In the genomic region with DNA sequence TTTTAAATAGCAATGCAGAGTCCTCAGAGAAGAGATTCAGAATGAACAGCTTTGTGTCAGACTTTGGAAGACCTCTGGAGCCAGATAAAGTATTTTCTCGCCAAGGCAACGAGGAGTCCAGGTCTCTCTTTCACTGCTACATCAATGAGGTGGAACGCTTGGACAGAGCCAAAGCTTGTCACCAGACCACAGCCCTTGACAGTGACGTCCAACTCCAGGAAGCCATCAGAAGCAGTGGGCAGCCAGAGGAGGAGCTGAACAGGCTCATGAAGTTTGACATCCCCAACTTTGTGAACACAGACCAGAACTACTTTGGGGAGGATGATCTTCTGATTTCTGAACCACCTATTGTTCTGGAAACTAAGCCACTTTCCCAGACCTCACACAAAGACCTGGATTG, we compare ENCODE assay signal across 27 cellular contexts. TPM values are rescaled to one million over a fixed set of nuclear protein-coding genes. Genes with fewer than 3 reads are reported as not detected.
"Had no signal": no experiment of that assay in that cellular context is flagged by ENCODE, and none has a peak within 500 bp of the region (broad histone marks: within the 10 kb centered on the region; RNA-seq: fewer than 3 reads in every experiment).

No MANE protein-coding gene starts in this region.

- H3K4me3 ChIP-seq: hepatocyte, left lung, lower lobe of right lung, neural progenitor cell, ovary, right atrium auricular region, sigmoid colon, spleen, suprapubic skin, thyroid gland, transverse colon, upper lobe of left lung, vagina had no signal

- H3K36me3 Mint-ChIP-seq: mesothelial cell of epicardium; naive B cell; natural killer cell; neural progenitor cell; stimulated activated effector memory CD8-positive, alpha-beta T cell treated with anti-CD3 and anti-CD28 coated beads, Interleukin-12 subunit alpha, Interleukin-12 subunit beta, amount 100 ng/mL, for 72 hours had no signal

- H3K27me3 Mint-ChIP-seq: progenitor cell of endocrine pancreas had no signal

- H3K9me3 ChIP-seq: lower lobe of right lung, ovary, sigmoid colon, spleen, suprapubic skin, thyroid gland, transverse colon, upper lobe of left lung, vagina had no signal

- H3K4me1 ChIP-seq: left lung, lower lobe of right lung, right atrium auricular region, sigmoid colon, spleen, suprapubic skin, thyroid gland, transverse colon, upper lobe of left lung, vagina had no signal

- H3K4me1 Mint-ChIP-seq: naive B cell; natural killer cell; nephron progenitor cell; stimulated activated effector memory CD8-positive, alpha-beta T cell treated with anti-CD3 and anti-CD28 coated beads, Interleukin-12 subunit alpha, Interleukin-12 subunit beta, amount 100 ng/mL, for 72 hours had no signal

- DNase-seq: islet precursor cell; left lung; lower lobe of right lung; mammary epithelial cell; mesenchymal stem cell; naive B cell; natural killer cell; nephron progenitor cell; ovary; sigmoid colon; small intestine; spleen; stimulated activated CD4-positive, alpha-beta T cell treated with anti-CD3 and anti-CD28 coated beads, Interleukin-4, amount 100 ng/mL, for 24 hours; stimulated activated naive CD4-positive, alpha-beta T cell; thyroid gland; transverse colon; upper lobe of left lung had no signal

- H3K36me3 ChIP-seq: left lung, lower lobe of right lung, neural progenitor cell, ovary, right atrium auricular region, sigmoid colon, spleen, suprapubic skin, thyroid gland, transverse colon, upper lobe of left lung, vagina had no signal

- H3K4me3 Mint-ChIP-seq: mesothelial cell of epicardium; naive B cell; natural killer cell; nephron progenitor cell; neural progenitor cell; stimulated activated effector memory CD8-positive, alpha-beta T cell treated with anti-CD3 and anti-CD28 coated beads, Interleukin-12 subunit alpha, Interleukin-12 subunit beta, amount 100 ng/mL, for 72 hours; stimulated activated naive CD8-positive, alpha-beta T cell treated with anti-CD3 and anti-CD28 coated beads, Interleukin-15, Interleukin-2, amounts not matched to agents 100 ng/mL and 50 ng/mL, for 24 hours had no signal

- H3K27me3 ChIP-seq: hepatocyte, left lung, neural progenitor cell, ovary, right atrium auricular region, sigmoid colon, spleen, suprapubic skin, thyroid gland, transverse colon, upper lobe of left lung, vagina had no signal

- H3K27ac ChIP-seq: hepatocyte, left lung, lower lobe of right lung, neural progenitor cell, ovary, right atrium auricular region, sigmoid colon, spleen, suprapubic skin, thyroid gland, transverse colon, upper lobe of left lung, vagina had no signal

- H3K27ac Mint-ChIP-seq: mesothelial cell of epicardium; natural killer cell; nephron progenitor cell; neural progenitor cell; progenitor cell of endocrine pancreas; stimulated activated effector memory CD8-positive, alpha-beta T cell treated with anti-CD3 and anti-CD28 coated beads, Interleukin-12 subunit alpha, Interleukin-12 subunit beta, amount 100 ng/mL, for 72 hours; stimulated activated naive CD8-positive, alpha-beta T cell treated with anti-CD3 and anti-CD28 coated beads, Interleukin-15, Interleukin-2, amounts not matched to agents 100 ng/mL and 50 ng/mL, for 24 hours had no signal

- H3K9me3 Mint-ChIP-seq: natural killer cell; neural progenitor cell; stimulated activated effector memory CD8-positive, alpha-beta T cell treated with anti-CD3 and anti-CD28 coated beads, Interleukin-12 subunit alpha, Interleukin-12 subunit beta, amount 100 ng/mL, for 72 hours; stimulated activated naive CD8-positive, alpha-beta T cell treated with anti-CD3 and anti-CD28 coated beads, Interleukin-15, Interleukin-2, amounts not matched to agents 100 ng/mL and 50 ng/mL, for 24 hours had no signal

- ATAC-seq: left lung; lower lobe of right lung; natural killer cell; stimulated activated effector memory CD8-positive, alpha-beta T cell treated with anti-CD3 and anti-CD28 coated beads, Interleukin-12 subunit alpha, Interleukin-12 subunit beta, amount 100 ng/mL, for 72 hours had no signal

RNA-seq across cellular contexts. Expression of a gene that starts 55.5 kb away (rescaled TPM):
- total RNA-seq: kidney epithelial cell, natural killer cell had no signal
